30 cellular contexts compared by ENCODE assay signal in genomic region chr5:102931085-102931484, GRCh38.
A peak's percentile ranks its signal among the peaks of the same experiment; 100 is the strongest.
DNase-seq lines count a peak whose midpoint lies in the region; ATAC-seq and TF ChIP-seq lines count a peak whose summit lies in the region.
"Had no signal": no experiment of that assay in that cellular context is flagged by ENCODE, and none has a peak within 500 bp of the region (broad histone marks: within the 10 kb centered on the region; RNA-seq: fewer than 3 reads in every experiment).

No MANE protein-coding gene starts in this region.

- H3K4me1 ChIP-seq in GM23338 (ENCODE audit: insufficient read depth): no peaks in the 10 kb centered on the region
- H3K4me1 ChIP-seq: foreskin keratinocyte, lower lobe of right lung, psoas muscle, SJCRH30 had no signal

- no peaks in the 10 kb centered on the region for H3K9me2 ChIP-seq in GM23338 (ENCODE audit: insufficient read depth)

- TF ChIP-seq CTCF in GM20000 (IDR thresholded peaks at IDR 0.05; ENCODE audit: extremely low read depth, missing control alignments) (no peak), GM23338 (conservative IDR thresholded peaks at IDR 0.05; ENCODE audit: low read depth in 2 of 2) (no peak), osteocyte (IDR thresholded peaks at IDR 0.05) (no peak)

- no peak overlapping the region for H3K4me2 ChIP-seq in GM23338

- H3K4me1 Mint-ChIP-seq in GM23338 (peaks cover 5% of the 10 kb centered on the region; the same call in 2 of the 3 replicates), osteocyte (ENCODE audit: unreplicated experiment) (peaks cover 7% of the 10 kb centered on the region)

- no peaks in the 10 kb centered on the region; the same call in 1 of the 2 replicates for H4K20me1 ChIP-seq in GM23338 (replicated peaks; ENCODE audit: insufficient read depth)

- H3K27ac ChIP-seq in GM23338 (ENCODE audit: low read depth): no peak overlapping the region
- H3K27ac ChIP-seq: esophagus muscularis mucosa, foreskin keratinocyte, lower lobe of right lung, neutrophil, psoas muscle, SJCRH30, VCaP had no signal

- H3K79me2 ChIP-seq in GM23338 (replicated peaks; ENCODE audit: insufficient read depth): no peaks in the 10 kb centered on the region

- H3K27me3 ChIP-seq in GM23338 (ENCODE audit: insufficient read depth): no peaks in the 10 kb centered on the region
- H3K27me3 ChIP-seq: esophagus muscularis mucosa, foreskin keratinocyte, neutrophil, SJCRH30 had no signal

- no peaks in the 10 kb centered on the region for H3K36me3 ChIP-seq in GM23338 (ENCODE audit: insufficient read depth)

- H3K36me3 Mint-ChIP-seq in GM23338 (ENCODE audit: low read depth): no peaks in the 10 kb centered on the region
- peaks cover 41% of the 10 kb centered on the region for H3K36me3 Mint-ChIP-seq in osteocyte (ENCODE audit: unreplicated experiment)

- ATAC-seq in GM23338 (no peak), HG03520 (IDR thresholded peaks at IDR 0.05; ENCODE audit: unreplicated experiment) (peak; percentile 42), HG03280 (IDR thresholded peaks at IDR 0.05; ENCODE audit: unreplicated experiment) (no peak)
- ATAC-seq: foreskin keratinocyte; lower lobe of right lung; naive thymus-derived CD4-positive, alpha-beta T cell; psoas muscle had no signal

- H3K27ac Mint-ChIP-seq in GM23338 (peak overlapping the region; percentile 67), osteocyte (ENCODE audit: unreplicated experiment) (peak overlapping the region; percentile 0)
- H3K27ac Mint-ChIP-seq: activated naive CD8-positive, alpha-beta T cell treated with anti-CD3 and anti-CD28 coated beads for 36 hours; dendritic cell treated with granulocyte-macrophage colony-stimulating factor and Interleukin-4, amounts not matched to agents 40 ng/mL and 50 ng/mL, for 4 days had no signal

- H2AFZ ChIP-seq in GM23338: no peak overlapping the region

- H3F3A ChIP-seq in GM23338 (replicated peaks; ENCODE audit: low read depth): no peaks in the 10 kb centered on the region

- no peaks in the 10 kb centered on the region for H3K9me3 Mint-ChIP-seq in GM23338
- no peaks in the 10 kb centered on the region for H3K9me3 Mint-ChIP-seq in osteocyte (ENCODE audit: unreplicated experiment)
- H3K9me3 Mint-ChIP-seq: activated naive CD8-positive, alpha-beta T cell treated with anti-CD3 and anti-CD28 coated beads for 36 hours; CD8-positive, alpha-beta memory T cell; dendritic cell treated with granulocyte-macrophage colony-stimulating factor and Interleukin-4, amounts not matched to agents 40 ng/mL and 50 ng/mL, for 4 days; naive thymus-derived CD4-positive, alpha-beta T cell had no signal

- no peaks in the 10 kb centered on the region for H3K27me3 Mint-ChIP-seq in GM23338 (ENCODE audit: insufficient read depth, low read depth, poor library complexity)
- no peaks in the 10 kb centered on the region for H3K27me3 Mint-ChIP-seq in osteocyte (ENCODE audit: unreplicated experiment)
- H3K27me3 Mint-ChIP-seq: activated naive CD8-positive, alpha-beta T cell treated with anti-CD3 and anti-CD28 coated beads for 36 hours; CD8-positive, alpha-beta memory T cell; dendritic cell treated with granulocyte-macrophage colony-stimulating factor and Interleukin-4, amounts not matched to agents 40 ng/mL and 50 ng/mL, for 4 days; naive thymus-derived CD4-positive, alpha-beta T cell had no signal

- DNase-seq in GM20000 (ENCODE audit: low spot score): peak; percentile 9
- no peak for DNase-seq in GM23338 (ENCODE audit: low spot score)
- no peak for DNase-seq in osteocyte (ENCODE audit: extremely low spot score, unreplicated experiment)
- DNase-seq in activated CD4-positive, alpha-beta T cell treated with anti-CD3 and anti-CD28 coated beads for 48 hours: no peak
- DNase-seq in NCI-H1694 (lab: John Stamatoyannopoulos, UW): no peak
- DNase-seq: activated CD4-positive, alpha-beta T cell treated with anti-CD3 and anti-CD28 coated beads for 4 hours; activated effector memory CD4-positive, alpha-beta T cell treated with anti-CD3 and anti-CD28 coated beads, Interleukin-2, amount 50 U/mL, for 16 hours; activated naive CD8-positive, alpha-beta T cell treated with anti-CD3 and anti-CD28 coated beads for 36 hours; CD8-positive, alpha-beta memory T cell; DMS 273 treated with DMSO at 0.1 percent for 48 hours; EL; foreskin keratinocyte; head of caudate nucleus; kidney; lower lobe of right lung; naive thymus-derived CD4-positive, alpha-beta T cell; NCI-H1048; NCI-H1694 treated with DMSO at 0.1 percent for 48 hours; NCI-H510A; psoas muscle; SJCRH30; stimulated activated CD4-positive, alpha-beta T cell treated with anti-CD3 and anti-CD28 coated beads, Interleukin-4, amount 100 ng/mL, for 24 hours; T-helper 9 cell; trophoblast cell had no signal

- H3K4me3 ChIP-seq in GM23338: no peak overlapping the region
- H3K4me3 ChIP-seq: esophagus muscularis mucosa, lower lobe of right lung, psoas muscle, SJCRH30 had no signal

- H3K4me3 Mint-ChIP-seq in GM23338 (no peak overlapping the region), osteocyte (ENCODE audit: unreplicated experiment) (no peak overlapping the region)
- H3K4me3 Mint-ChIP-seq: activated naive CD8-positive, alpha-beta T cell treated with anti-CD3 and anti-CD28 coated beads for 36 hours; CD8-positive, alpha-beta memory T cell; dendritic cell treated with granulocyte-macrophage colony-stimulating factor and Interleukin-4, amounts not matched to agents 40 ng/mL and 50 ng/mL, for 4 days; naive thymus-derived CD4-positive, alpha-beta T cell had no signal

TF ChIP-seq in GM23338, 12 proteins besides CTCF, POLR2A, EP300 and RAD21:
- no peak for TF ChIP-seq ZNF331 (CRISPR knock-in tag; IDR thresholded peaks at IDR 0.05; ENCODE audit: low read depth)
